Comparison of ENCODE assay signal across 9 cellular contexts in genomic region chr9:101711330-101711941, GRCh38. TPM values are rescaled to one million over a fixed set of nuclear protein-coding genes. Genes with fewer than 3 reads are reported as not detected.
DNase-seq lines count a peak whose midpoint lies in the region; ATAC-seq, FAIRE-seq and TF ChIP-seq lines count a peak whose summit lies in the region.
"Had no signal": no experiment of that assay in that cellular context is flagged by ENCODE, and none has a peak within 500 bp of the region (broad histone marks: within the 10 kb centered on the region; RNA-seq: fewer than 3 reads in every experiment).

No MANE protein-coding gene starts in this region.

- TF ChIP-seq CTCF in AG09319 (IDR thresholded peaks at IDR 0.05; ENCODE audit: low read depth, low read length), result peak; percentile 60
- peak; percentile 51 for TF ChIP-seq CTCF in SU-DHL-6 (IDR thresholded peaks at IDR 0.05; ENCODE audit: insufficient read depth, low read length, poor library complexity, severe bottlenecking)

- H3K79me2 ChIP-seq in SU-DHL-6 (ENCODE audit: insufficient read depth, low read length), result no peaks in the 10 kb centered on the region

- no peaks in the 10 kb centered on the region for H4K20me1 ChIP-seq in SU-DHL-6 (ENCODE audit: low read depth, low read length)

- no peaks in the 10 kb centered on the region for H3F3A ChIP-seq in SU-DHL-6 (ENCODE audit: insufficient read depth)

- H3K4me2 ChIP-seq in SU-DHL-6 (ENCODE audit: low read depth, low read length, poor library complexity, severe bottlenecking), result no peak overlapping the region

- no peak overlapping the region for H3K4me3 Mint-ChIP-seq in immature natural killer cell

- H3K9me3 Mint-ChIP-seq in immature natural killer cell, result peaks cover 0 to 5% (median 3%) of the 10 kb centered on the region in 6 donors

- H3K9me2 ChIP-seq in SU-DHL-6 (replicated peaks; ENCODE audit: insufficient read depth, low read length), result no peaks in the 10 kb centered on the region

- ATAC-seq in HG03039 (IDR thresholded peaks at IDR 0.05; ENCODE audit: unreplicated experiment), result peak; percentile 78

- FAIRE-seq in GM18507 (lab: Jason Lieb, UNC), result peak; percentile 51

- no peak overlapping the region for H3K4me3 ChIP-seq in SU-DHL-6 (ENCODE audit: insufficient read depth, low read length, poor library complexity, severe bottlenecking)

- H3K9ac ChIP-seq in SU-DHL-6 (ENCODE audit: low read length), result no peak overlapping the region

- no peaks in the 10 kb centered on the region for H3K4me1 Mint-ChIP-seq in immature natural killer cell

- H3K27ac ChIP-seq in SU-DHL-6 (ENCODE audit: low read depth, low read length), result no peak overlapping the region
- H3K27ac ChIP-seq: epithelial cell of prostate had no signal

- DNase-seq in AG09319 (ENCODE audit: extremely low read depth, low read depth), result no peak
- no peak for DNase-seq in GM18507 (ENCODE audit: extremely low spot score, insufficient read length, low read depth)
- DNase-seq in iPS DF 4.7 (ENCODE audit: extremely low read depth, low spot score), result peak; percentile 25
- no peak for DNase-seq in NCI-H524 treated with DMSO at 0.1 percent for 48 hours (lab: John Stamatoyannopoulos, UW)
- no peak for DNase-seq in globus pallidus (ENCODE audit: low spot score)
- DNase-seq in immature natural killer cell, result no peak

- H2AFZ ChIP-seq in SU-DHL-6 (ENCODE audit: low read depth, low read length, severe bottlenecking), result no peak overlapping the region

- no peaks in the 10 kb centered on the region for H3K27me3 Mint-ChIP-seq in immature natural killer cell (ENCODE audit: low read depth in 3 of 3)

- H3K36me3 Mint-ChIP-seq in immature natural killer cell, result no peaks in the 10 kb centered on the region

- no peaks in the 10 kb centered on the region; the same call in 1 of the 2 replicates for H3K27me3 ChIP-seq in SU-DHL-6 (ENCODE audit: low read length)

- H3K9me3 ChIP-seq in SU-DHL-6 (ENCODE audit: insufficient read depth, low read length), result no peaks in the 10 kb centered on the region

- H3K36me3 ChIP-seq in SU-DHL-6 (ENCODE audit: low read length), result no peaks in the 10 kb centered on the region

- H3K27ac Mint-ChIP-seq in immature natural killer cell, result no peak overlapping the region

RNA-seq across cellular contexts. Expression of gene GRIN3A, which starts 27.0 kb away (rescaled TPM):
- polyA plus RNA-seq in immature natural killer cell, result under 1 TPM in 1 of 3 donors, not detected in 2; 0.02 TPM
